ENCODE assay signal across 18 cellular contexts in the genomic region with DNA sequence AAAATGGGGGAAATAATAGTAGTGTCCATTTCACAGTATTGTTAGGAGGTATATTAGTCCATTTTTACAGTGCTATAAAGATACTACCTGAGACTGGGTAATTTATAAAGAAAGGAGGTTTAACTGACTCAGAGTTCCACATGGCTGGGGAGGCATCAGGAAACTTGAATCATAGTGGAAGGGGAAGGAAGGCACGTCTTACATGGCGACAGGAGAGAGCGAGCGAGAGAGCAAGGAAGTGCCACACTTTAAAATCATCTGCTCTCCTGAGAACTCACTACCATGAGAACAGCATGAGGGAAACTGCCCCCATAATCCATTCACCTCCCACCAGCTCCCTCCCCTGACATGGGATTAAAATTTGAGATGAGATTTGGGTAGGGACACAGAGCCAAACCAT.
"Had no signal": no experiment of that assay in that cellular context is flagged by ENCODE, and none has a peak within 500 bp of the region (broad histone marks: within the 10 kb centered on the region; RNA-seq: fewer than 3 reads in every experiment).

No MANE protein-coding gene starts in this region.

- H3K9me3 ChIP-seq: adrenal gland, gastrocnemius medialis, ovary, upper lobe of right lung had no signal

- H3K36me3 ChIP-seq: adrenal gland, gastrocnemius medialis, ovary, upper lobe of right lung had no signal

- H3K4me3 Mint-ChIP-seq: activated CD4-positive, alpha-beta memory T cell treated with anti-CD3 and anti-CD28 coated beads for 36 hours; activated naive CD4-positive, alpha-beta T cell treated with anti-CD3 and anti-CD28 coated beads, Interleukin-2, amount 10 ng/mL, durations not matched to agents 7 days and 5 days; T-cell had no signal

- DNase-seq: activated CD4-positive, alpha-beta memory T cell treated with anti-CD3 and anti-CD28 coated beads for 36 hours; activated CD4-positive, alpha-beta T cell treated with anti-CD3 and anti-CD28 coated beads for 1 hour; activated naive CD4-positive, alpha-beta T cell treated with anti-CD3 and anti-CD28 coated beads, Interleukin-2, amount 10 ng/mL, durations not matched to agents 7 days and 5 days; activated T-cell treated with anti-CD3 and anti-CD28 coated beads, Interleukin-2, amount 50 U/mL, for 1 hour; adrenal gland; cerebellar nuclear complex; cortex of kidney; effector CD4-positive, alpha-beta T cell; gastrocnemius medialis; kidney; left ventricle myocardium superior; ovary; stimulated activated CD4-positive, alpha-beta T cell treated with anti-CD3 and anti-CD28 coated beads, Interleukin-4, amount 100 ng/mL, for 1 hour; T-cell; T1000; upper lobe of right lung had no signal

- ATAC-seq: gastrocnemius medialis, left ventricle myocardium superior, sciatic nerve, T-cell, upper lobe of right lung had no signal

- H3K27ac ChIP-seq: adrenal gland, gastrocnemius medialis, ovary, upper lobe of right lung had no signal

- H3K27ac Mint-ChIP-seq: activated CD4-positive, alpha-beta memory T cell treated with anti-CD3 and anti-CD28 coated beads for 36 hours; activated naive CD4-positive, alpha-beta T cell treated with anti-CD3 and anti-CD28 coated beads, Interleukin-2, amount 10 ng/mL, durations not matched to agents 7 days and 5 days had no signal

- H3K27me3 Mint-ChIP-seq: activated CD4-positive, alpha-beta memory T cell treated with anti-CD3 and anti-CD28 coated beads for 36 hours; activated naive CD4-positive, alpha-beta T cell treated with anti-CD3 and anti-CD28 coated beads, Interleukin-2, amount 10 ng/mL, durations not matched to agents 7 days and 5 days; T-cell had no signal

- H3K9me3 Mint-ChIP-seq: activated CD4-positive, alpha-beta memory T cell treated with anti-CD3 and anti-CD28 coated beads for 36 hours; activated naive CD4-positive, alpha-beta T cell treated with anti-CD3 and anti-CD28 coated beads, Interleukin-2, amount 10 ng/mL, durations not matched to agents 7 days and 5 days; T-cell had no signal

- H3K4me2 ChIP-seq: smooth muscle cell had no signal

- H3K4me1 ChIP-seq: upper lobe of right lung had no signal

- H3K4me3 ChIP-seq: adrenal gland, gastrocnemius medialis, ovary, smooth muscle cell, upper lobe of right lung had no signal

- H3K27me3 ChIP-seq: adrenal gland, ovary, upper lobe of right lung had no signal
